ENCODE assay signal across 20 cellular contexts in genomic region chr10:77308084-77308732, GRCh38.
DNase-seq lines count a peak whose midpoint lies in the region; ATAC-seq, FAIRE-seq and TF ChIP-seq lines count a peak whose summit lies in the region.
"Had no signal": no experiment of that assay in that cellular context is flagged by ENCODE, and none has a peak within 500 bp of the region (broad histone marks: within the 10 kb centered on the region; RNA-seq: fewer than 3 reads in every experiment).

No MANE protein-coding gene starts in this region.

- H3K4me1 Mint-ChIP-seq in Caco-2 (ENCODE audit: low read depth, unreplicated experiment) = peaks cover 2% of the 10 kb centered on the region

- peak; percentile 41 for DNase-seq in D721Med (ENCODE audit: insufficient read length, low spot score)
- peak; percentile 52 for DNase-seq in NCI-H146 (lab: John Stamatoyannopoulos, UW)
- DNase-seq in WERI-Rb-1 = peak; percentile 41
- no peak for DNase-seq in Caco-2
- no peak for DNase-seq in MM.1S
- DNase-seq in DMS79 (lab: John Stamatoyannopoulos, UW) = no peak
- DNase-seq: COR-L47, DND-41, GDM1, H9, KBM-7, NCI-H1092 treated with DMSO at 0.1 percent for 48 hours, NCI-H187, PC-9 had no signal

- H3K27ac ChIP-seq in WERI-Rb-1 = no peak overlapping the region; the same call in 1 of the 2 replicates
- peak overlapping the region; percentile 27 for H3K27ac ChIP-seq in rectal smooth muscle tissue (ENCODE audit: low read depth, low read length)
- no peak overlapping the region for H3K27ac ChIP-seq in MM.1S (ENCODE audit: low read length)
- H3K27ac ChIP-seq: A549, C4-2B, HL-60, PC-9 had no signal

- H3K4me3 Mint-ChIP-seq in Caco-2 (ENCODE audit: unreplicated experiment) = no peak overlapping the region
- H3K4me3 Mint-ChIP-seq: H9 had no signal

- H3K27ac Mint-ChIP-seq in Caco-2 (ENCODE audit: unreplicated experiment) = no peak overlapping the region
- H3K27ac Mint-ChIP-seq: H9 had no signal

- H3K27me3 ChIP-seq in WERI-Rb-1 (ENCODE audit: insufficient read depth, low read depth, severe bottlenecking) (no peaks in the 10 kb centered on the region), rectal smooth muscle tissue (ENCODE audit: control insufficient read depth, insufficient read depth, low read length) (peaks cover 2% of the 10 kb centered on the region), Caco-2 (replicated peaks; ENCODE audit: control insufficient read depth, insufficient read depth, low read length) (no peaks in the 10 kb centered on the region), MM.1S (replicated peaks; ENCODE audit: insufficient read depth, low read length) (no peaks in the 10 kb centered on the region)

- H3K4me3 ChIP-seq in WERI-Rb-1 (ENCODE audit: low read depth, low read length) (no peak overlapping the region), rectal smooth muscle tissue (ENCODE audit: low read length) (no peak overlapping the region), Caco-2 (ENCODE audit: low read depth, low read length) (no peak overlapping the region), MM.1S (ENCODE audit: low read length) (no peak overlapping the region)
- H3K4me3 ChIP-seq: A549, PC-9 had no signal

- no peaks in the 10 kb centered on the region for H3K36me3 Mint-ChIP-seq in Caco-2 (ENCODE audit: insufficient read depth, unreplicated experiment)

- H3K36me3 ChIP-seq in WERI-Rb-1 = no peaks in the 10 kb centered on the region
- H3K36me3 ChIP-seq in rectal smooth muscle tissue (ENCODE audit: control insufficient read depth, insufficient read depth, low read length) = no peaks in the 10 kb centered on the region
- H3K36me3 ChIP-seq in Caco-2 (ENCODE audit: control insufficient read depth, insufficient read depth, low read length) = no peaks in the 10 kb centered on the region
- no peaks in the 10 kb centered on the region for H3K36me3 ChIP-seq in MM.1S (replicated peaks; ENCODE audit: insufficient read depth, low read length)

- H4K20me1 ChIP-seq in MM.1S (ENCODE audit: insufficient read depth, low read length) = no peaks in the 10 kb centered on the region

- H3F3A ChIP-seq in MM.1S (ENCODE audit: insufficient read depth, low read length) = no peaks in the 10 kb centered on the region

- H3K4me1 ChIP-seq in rectal smooth muscle tissue (ENCODE audit: control insufficient read depth, insufficient read depth, low read length) (peaks cover 37% of the 10 kb centered on the region), Caco-2 (no peaks in the 10 kb centered on the region), MM.1S (ENCODE audit: low read length) (no peaks in the 10 kb centered on the region)

- no peaks in the 10 kb centered on the region for H3K79me2 ChIP-seq in MM.1S (ENCODE audit: low read length)

- intact Hi-C loops in Caco-2 (cut with micrococcal nuclease; ENCODE audit: unreplicated experiment) = no loop called here

- no peak overlapping the region for H3K4me2 ChIP-seq in MM.1S (ENCODE audit: low read depth, low read length)
- H3K4me2 ChIP-seq: A549, PC-9 had no signal

- POLR2A ChIA-PET in Caco-2 (lab: Charles Lee) = no interaction called here

- no peak for ATAC-seq in HG03521 (IDR thresholded peaks at IDR 0.05; ENCODE audit: unreplicated experiment)
- ATAC-seq: A549 had no signal

- no TSS peak for BruUV-seq in Caco-2 (replicated peaks; lab: Mats Ljungman, UMichigan)

- CTCF ChIA-PET in Caco-2 (lab: Charles Lee) = no interaction called here

- H3K9me2 ChIP-seq in MM.1S (replicated peaks; ENCODE audit: insufficient read depth, low read length) = no peaks in the 10 kb centered on the region

- H3K9me3 ChIP-seq in WERI-Rb-1 (ENCODE audit: severe bottlenecking) = peaks cover 2% of the 10 kb centered on the region
- no peaks in the 10 kb centered on the region for H3K9me3 ChIP-seq in Caco-2
- H3K9me3 ChIP-seq in MM.1S (replicated peaks; ENCODE audit: insufficient read depth, low read length) = no peaks in the 10 kb centered on the region
- H3K9me3 ChIP-seq: A549 had no signal

- H3K27me3 Mint-ChIP-seq in Caco-2 (ENCODE audit: insufficient read depth, unreplicated experiment) = peaks cover 3% of the 10 kb centered on the region

- no peaks in the 10 kb centered on the region for H3K9me3 Mint-ChIP-seq in Caco-2 (ENCODE audit: unreplicated experiment)
- H3K9me3 Mint-ChIP-seq: H9 had no signal

- H3K9ac ChIP-seq in rectal smooth muscle tissue (ENCODE audit: low read length) = no peak overlapping the region
- no peak overlapping the region for H3K9ac ChIP-seq in MM.1S (ENCODE audit: low read length)

- H2AFZ ChIP-seq in MM.1S (ENCODE audit: low read length) = no peak overlapping the region
- H2AFZ ChIP-seq: PC-9 had no signal

- TF ChIP-seq CTCF in D721Med (IDR thresholded peaks at IDR 0.05; ENCODE audit: insufficient read depth, missing control alignments) (no peak), WERI-Rb-1 (IDR thresholded peaks at IDR 0.05; ENCODE audit: low read depth, low read length) (no peak), Caco-2 (IDR thresholded peaks at IDR 0.05; ENCODE audit: insufficient read depth in 1 of 2, low read depth in 1 of 2, low read length in 1 of 2, severe bottlenecking in 1 of 2, unreplicated experiment in 1 of 2) (no peak), MM.1S (IDR thresholded peaks at IDR 0.05; ENCODE audit: low read length) (no peak)

- peak; percentile 70 for FAIRE-seq in D721Med (lab: Jason Lieb, UNC)
- FAIRE-seq: A549, GM12892 had no signal

Comparison
In these comparisons a context has a peak if more than half of its experiments do, and no peak if none do; other contexts are left out.
1. DNase-seq: peak in D721Med (single experiment), NCI-H146 (single experiment) and WERI-Rb-1 (single experiment); none in Caco-2 (0 of 2), MM.1S (single experiment) and DMS79 (single experiment).